8 cellular contexts compared by ENCODE assay signal in the genomic region with DNA sequence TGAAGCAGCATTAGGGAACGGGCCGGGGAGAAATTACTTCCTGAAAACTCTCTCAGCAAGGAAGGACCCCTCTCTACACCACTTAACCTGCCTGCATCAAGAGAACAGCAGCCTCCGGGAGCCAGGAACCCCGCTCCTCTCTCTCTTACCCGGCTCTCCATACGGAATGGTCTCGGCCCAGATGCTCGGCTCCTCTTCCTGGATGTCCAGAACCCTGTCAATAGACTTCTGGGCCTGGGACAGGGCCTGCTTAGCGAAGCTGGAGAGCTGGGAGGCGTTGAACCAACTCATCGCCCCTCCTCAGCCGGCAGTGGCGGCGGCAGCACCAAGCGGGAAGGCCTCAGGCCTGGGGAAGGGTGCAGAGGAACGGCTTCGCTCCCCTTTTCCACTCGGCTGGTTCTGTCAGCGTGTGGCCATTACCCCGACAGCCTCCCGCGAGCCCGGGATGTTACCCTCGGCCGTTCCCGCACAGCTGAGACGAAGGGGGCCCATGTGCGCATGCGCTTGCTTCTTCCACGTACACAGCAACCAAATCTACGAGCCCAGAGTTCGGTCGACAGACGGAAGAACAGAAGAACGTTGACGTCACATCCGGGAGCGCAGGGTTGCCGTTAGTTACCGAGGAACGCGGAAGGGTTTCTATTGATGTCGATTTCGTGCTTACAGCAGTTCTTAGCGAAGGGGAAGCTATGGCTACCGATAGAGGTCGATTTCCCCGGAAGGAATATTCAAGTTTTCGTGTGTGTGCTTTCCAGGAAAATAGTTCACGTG. TPM values are rescaled to one million over a fixed set of nuclear protein-coding genes. Genes with fewer than 3 reads are reported as not detected.
DNase-seq lines count a peak whose midpoint lies in the region; ATAC-seq and TF ChIP-seq lines count a peak whose summit lies in the region.

A gene with protein sequence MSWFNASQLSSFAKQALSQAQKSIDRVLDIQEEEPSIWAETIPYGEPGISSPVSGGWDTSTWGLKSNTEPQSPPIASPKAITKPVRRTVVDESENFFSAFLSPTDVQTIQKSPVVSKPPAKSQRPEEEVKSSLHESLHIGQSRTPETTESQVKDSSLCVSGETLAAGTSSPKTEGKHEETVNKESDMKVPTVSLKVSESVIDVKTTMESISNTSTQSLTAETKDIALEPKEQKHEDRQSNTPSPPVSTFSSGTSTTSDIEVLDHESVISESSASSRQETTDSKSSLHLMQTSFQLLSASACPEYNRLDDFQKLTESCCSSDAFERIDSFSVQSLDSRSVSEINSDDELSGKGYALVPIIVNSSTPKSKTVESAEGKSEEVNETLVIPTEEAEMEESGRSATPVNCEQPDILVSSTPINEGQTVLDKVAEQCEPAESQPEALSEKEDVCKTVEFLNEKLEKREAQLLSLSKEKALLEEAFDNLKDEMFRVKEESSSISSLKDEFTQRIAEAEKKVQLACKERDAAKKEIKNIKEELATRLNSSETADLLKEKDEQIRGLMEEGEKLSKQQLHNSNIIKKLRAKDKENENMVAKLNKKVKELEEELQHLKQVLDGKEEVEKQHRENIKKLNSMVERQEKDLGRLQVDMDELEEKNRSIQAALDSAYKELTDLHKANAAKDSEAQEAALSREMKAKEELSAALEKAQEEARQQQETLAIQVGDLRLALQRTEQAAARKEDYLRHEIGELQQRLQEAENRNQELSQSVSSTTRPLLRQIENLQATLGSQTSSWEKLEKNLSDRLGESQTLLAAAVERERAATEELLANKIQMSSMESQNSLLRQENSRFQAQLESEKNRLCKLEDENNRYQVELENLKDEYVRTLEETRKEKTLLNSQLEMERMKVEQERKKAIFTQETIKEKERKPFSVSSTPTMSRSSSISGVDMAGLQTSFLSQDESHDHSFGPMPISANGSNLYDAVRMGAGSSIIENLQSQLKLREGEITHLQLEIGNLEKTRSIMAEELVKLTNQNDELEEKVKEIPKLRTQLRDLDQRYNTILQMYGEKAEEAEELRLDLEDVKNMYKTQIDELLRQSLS (minus strand): TSS at position 538 of the 771 bp plus-strand sequence. CDS start 247 bp downstream, at position 291.

- H3K9ac ChIP-seq in PC-3 (ENCODE audit: low read length), result peak within 1 kb of the TSS; percentile 92

- H3K4me1 ChIP-seq in PC-3 (ENCODE audit: insufficient read depth, low read length) (0 out of 2 replicates have a peak, but pooled peaks cover 5% of the 10 kb centered on the region), urinary bladder (ENCODE audit: insufficient read depth) (no peaks in the 10 kb centered on the region)

- POLR2A ChIA-PET in PC-3 (lab: Charles Lee; ENCODE audit: unreplicated experiment), result interaction anchor here (0.7 to 0.8 kb wide), 2 partner anchors 33 to 122 kb away, joined by 4 to 6 read pairs; a partner anchor contains a TSS

- H3K4me2 ChIP-seq in PC-3 (ENCODE audit: low read length), result peak within 1 kb of the TSS; percentile 91

- no peaks in the 10 kb centered on the region for H3K9me2 ChIP-seq in PC-3 (replicated peaks; ENCODE audit: low read length)

- peak within 1 kb of the TSS; percentile 98 to 100 for H3K27ac Mint-ChIP-seq in activated naive CD4-positive, alpha-beta T cell treated with anti-CD3 and anti-CD28 coated beads, Interleukin-2, amount 50 U/mL, for 72 hours

- peak; percentile 96 for ATAC-seq in HG02571 (IDR thresholded peaks at IDR 0.05; ENCODE audit: unreplicated experiment)
- peak; percentile 86 for ATAC-seq in PC-3
- peak; percentile 96 to 97 for ATAC-seq in activated naive CD4-positive, alpha-beta T cell treated with anti-CD3 and anti-CD28 coated beads, Interleukin-2, amount 50 U/mL, for 72 hours
- ATAC-seq in Right ventricle myocardium superior (ENCODE audit: poor library complexity), result peak; percentile 99

- H3K36me3 ChIP-seq in PC-3 (ENCODE audit: low read depth, low read length), result no peaks in the 10 kb centered on the region
- peaks cover 7% of the 10 kb centered on the region for H3K36me3 ChIP-seq in urinary bladder (ENCODE audit: insufficient read depth)

- TSS peak; percentile 53 for BruUV-seq in PC-3 (replicated peaks; lab: Mats Ljungman, UMichigan)

- peak within 1 kb of the TSS; percentile 80 for H3K4me3 ChIP-seq in GM08714 (ENCODE audit: low read length)
- H3K4me3 ChIP-seq in PC-3 (ENCODE audit: low read length), result peak within 1 kb of the TSS; percentile 89
- H3K4me3 ChIP-seq in urinary bladder (ENCODE audit: low read depth, low read length), result peak within 1 kb of the TSS; percentile 78

- CTCF ChIA-PET in PC-3 (lab: Charles Lee), result no interaction called here

- H3K9me3 Mint-ChIP-seq in activated naive CD4-positive, alpha-beta T cell treated with anti-CD3 and anti-CD28 coated beads, Interleukin-2, amount 50 U/mL, for 72 hours, result no peaks in the 10 kb centered on the region

- intact Hi-C loops in PC-3 (cut with micrococcal nuclease), result loop anchor here (5.0 kb wide), 1 partner anchor 35 kb away; no protein-coding TSS in a partner anchor
- intact Hi-C loops in Right ventricle myocardium superior (cut with DNase I), result no loop called here
- intact Hi-C loops in posterior vena cava (cut with DNase I), result no loop called here

- H3K27ac ChIP-seq in PC-3 (ENCODE audit: low read length) (peak within 1 kb of the TSS; percentile 62), urinary bladder (ENCODE audit: low read depth) (peak within 1 kb of the TSS; percentile 90)

- H3F3A ChIP-seq in PC-3 (ENCODE audit: low read length, unreplicated experiment), result no peaks in the 10 kb centered on the region

- peaks cover 34% of the 10 kb centered on the region for H3K79me2 ChIP-seq in PC-3 (ENCODE audit: low read length)

- H3K9me3 ChIP-seq in PC-3 (ENCODE audit: low read length), result no peaks in the 10 kb centered on the region

- H3K36me3 Mint-ChIP-seq in activated naive CD4-positive, alpha-beta T cell treated with anti-CD3 and anti-CD28 coated beads, Interleukin-2, amount 50 U/mL, for 72 hours, result peaks cover 28 to 32% of the 10 kb centered on the region in 2 donors

- peak within 1 kb of the TSS; percentile 75 for H2AFZ ChIP-seq in PC-3 (ENCODE audit: low read length)

- H4K20me1 ChIP-seq in PC-3 (ENCODE audit: low read length), result no peaks in the 10 kb centered on the region

- DNase-seq in PC-3, result peak; percentile 93
- DNase-seq in activated naive CD4-positive, alpha-beta T cell treated with anti-CD3 and anti-CD28 coated beads, Interleukin-2, amount 50 U/mL, for 72 hours (ENCODE audit: low spot score in 2 of 2), result peak; percentile 95
- peak; percentile 100 for DNase-seq in Right ventricle myocardium superior
- DNase-seq in posterior vena cava (ENCODE audit: low spot score), result peak; percentile 100
- no peak for DNase-seq in DMS114 treated with DMSO at 0.1 percent for 48 hours (lab: John Stamatoyannopoulos, UW; ENCODE audit: unreplicated experiment)

- WGBS in urinary bladder, result under 1% methylated on average over 50 of the region's 50 CpGs

- TF ChIP-seq CTCF in PC-3 (conservative IDR thresholded peaks at IDR 0.05; ENCODE audit: low read depth, low read length), result no peak

- H3K27me3 ChIP-seq in PC-3 (ENCODE audit: low read length), result no peaks in the 10 kb centered on the region

RNA-seq across cellular contexts. Expression of the gene that starts here (rescaled TPM):
- total RNA-seq in PC-3 (2014; rRNA removed) (6.4 and 7.2 TPM in 2 replicates), Right ventricle myocardium superior (16.6 TPM), posterior vena cava (10 to 100 TPM; 30.7 to 41.0 TPM), urinary bladder (68.4 TPM)
- total RNA-seq in activated naive CD4-positive, alpha-beta T cell treated with anti-CD3 and anti-CD28 coated beads, Interleukin-2, amount 50 U/mL, for 72 hours, result 10 to 100 TPM; 43.2 to 44.3 TPM
- 18.7 TPM for polyA plus RNA-seq in urinary bladder
